In genomic region chr17:50783193-50783660, GRCh38 we compare ENCODE assay signal across 8 cellular contexts. TPM values are rescaled to one million over a fixed set of nuclear protein-coding genes. Genes with fewer than 3 reads are reported as not detected.
DNase-seq lines count a peak whose midpoint lies in the region; ATAC-seq and TF ChIP-seq lines count a peak whose summit lies in the region.

No MANE protein-coding gene starts in this region.

- no peaks in the 10 kb centered on the region for H3K27me3 ChIP-seq in breast epithelium

- H3K36me3 ChIP-seq in breast epithelium, result no peaks in the 10 kb centered on the region

- no peak overlapping the region for H3K27ac ChIP-seq in breast epithelium

- H3K4me1 ChIP-seq in breast epithelium, result no peaks in the 10 kb centered on the region

- DNase-seq in COR-L47 (lab: John Stamatoyannopoulos, UW) (peak; percentile 75), NCI-H446 (lab: John Stamatoyannopoulos, UW) (peak; percentile 82 to 87), breast epithelium (ENCODE audit: low spot score in 2 of 2) (peak; percentile 81 to 90), islet precursor cell (peak; percentile 98)
- DNase-seq in activated CD4-positive, CD25-positive, alpha-beta regulatory T cell (lab: John Stamatoyannopoulos, UW), result peak; percentile 43 to 62 (median 58)
- peak; percentile 36 to 72 for DNase-seq in stimulated activated CD4-positive, alpha-beta T cell treated with anti-CD3 and anti-CD28 coated beads, Interleukin-1b, Interleukin-23, amount 100 ng/mL, for 1 hour (ENCODE audit: low read depth in 2 of 2)

- H3K9me3 ChIP-seq in breast epithelium, result no peaks in the 10 kb centered on the region

- no peak overlapping the region for H3K4me3 ChIP-seq in breast epithelium

- peak; percentile 61 for ATAC-seq in HG02759 (IDR thresholded peaks at IDR 0.05; ENCODE audit: unreplicated experiment)
- ATAC-seq in GM19463 (IDR thresholded peaks at IDR 0.05; ENCODE audit: unreplicated experiment), result no peak

- peak; percentile 97 to 100 (median 100) for TF ChIP-seq CTCF in breast epithelium (IDR thresholded peaks at IDR 0.05)

- intact Hi-C loops in breast epithelium (cut with DNase I; ENCODE audit: low total_unique reads), result no loop called here

- TF ChIP-seq POLR2A in breast epithelium (IDR thresholded peaks at IDR 0.05), result no peak

RNA-seq across cellular contexts. Expression of gene ANKRD40CL, which starts 15.9 kb away (rescaled TPM):
- total RNA-seq in breast epithelium, result not detected

RNA-seq across cellular contexts. Expression of gene WFIKKN2, which starts 52.2 kb away (rescaled TPM):
- not detected for total RNA-seq in breast epithelium
